1 cellular context compared by ENCODE assay signal in genomic region chr16:84497836-84498610, GRCh38.
TF ChIP-seq lines count a peak whose summit lies in the region.

No MANE protein-coding gene starts in this region.

TF ChIP-seq in HepG2, 621 proteins besides CTCF, POLR2A, EP300 and RAD21:
- TF ChIP-seq TRAFD1 (CRISPR knock-in tag; IDR thresholded peaks at IDR 0.05; ENCODE audit: borderline replicate concordance) (no peak), ZNF121 (CRISPR knock-in tag; IDR thresholded peaks at IDR 0.05) (peak; percentile 62; the same call in 1 of the 2 replicates)
